ENCODE assay signal across 6 cellular contexts in the genomic region with DNA sequence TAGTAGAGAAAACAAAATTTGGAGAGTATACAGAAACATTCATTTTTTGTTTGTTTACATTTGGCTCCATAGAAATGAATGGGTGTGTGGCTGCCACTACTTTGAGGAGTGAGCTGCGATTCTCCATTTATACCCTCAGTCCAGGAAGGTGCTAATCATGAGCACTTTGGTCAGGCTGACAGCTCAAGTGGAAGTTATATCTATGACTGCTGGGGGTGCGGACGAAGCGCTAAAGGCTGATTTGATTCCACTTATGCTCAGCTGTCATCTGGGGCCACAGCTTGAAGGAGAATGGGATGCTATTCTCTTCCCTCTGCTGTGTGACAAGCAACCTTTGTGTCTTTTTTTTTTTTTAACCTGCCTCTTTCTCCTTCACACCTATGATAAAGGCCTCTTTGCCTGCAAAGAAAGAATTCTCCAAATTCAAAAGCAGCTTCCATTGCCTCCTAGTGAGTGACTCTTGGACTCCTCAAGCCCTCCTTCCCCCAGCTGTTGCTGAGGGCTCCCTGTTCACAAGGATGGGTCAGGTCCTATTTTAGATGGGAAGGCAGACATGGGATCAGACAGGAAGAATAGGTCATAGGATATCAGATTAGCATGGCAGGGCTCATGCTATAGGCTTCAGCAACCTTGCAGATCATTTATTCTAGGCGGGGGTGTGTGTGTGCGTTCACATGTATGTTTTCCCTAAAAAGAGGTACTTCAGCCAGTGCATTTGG.
"Had no signal": no experiment of that assay in that cellular context is flagged by ENCODE, and none has a peak within 500 bp of the region (broad histone marks: within the 10 kb centered on the region; RNA-seq: fewer than 3 reads in every experiment).

No MANE protein-coding gene starts in this region.

- DNase-seq: activated naive CD4-positive, alpha-beta T cell treated with anti-CD3 and anti-CD28 coated beads, Interleukin-2, amount 50 U/mL, for 16 hours; effector memory CD8-positive, alpha-beta T cell; left colon; stimulated activated CD4-positive, alpha-beta T cell treated with anti-CD3 and anti-CD28 coated beads, Interleukin-15, amount 100 ng/mL, for 24 hours; stimulated activated CD4-positive, alpha-beta T cell treated with anti-CD3 and anti-CD28 coated beads, Interleukin-4, amount 100 ng/mL, for 4 hours had no signal

- ATAC-seq: activated CD4-positive, CD25-positive, alpha-beta regulatory T cell treated with anti-CD3 and anti-CD28 coated beads, Interleukin-2, amount 50 U/mL, for 24 hours; effector memory CD8-positive, alpha-beta T cell; left colon had no signal
